Comparison of ENCODE assay signal across 8 cellular contexts in the genomic region with DNA sequence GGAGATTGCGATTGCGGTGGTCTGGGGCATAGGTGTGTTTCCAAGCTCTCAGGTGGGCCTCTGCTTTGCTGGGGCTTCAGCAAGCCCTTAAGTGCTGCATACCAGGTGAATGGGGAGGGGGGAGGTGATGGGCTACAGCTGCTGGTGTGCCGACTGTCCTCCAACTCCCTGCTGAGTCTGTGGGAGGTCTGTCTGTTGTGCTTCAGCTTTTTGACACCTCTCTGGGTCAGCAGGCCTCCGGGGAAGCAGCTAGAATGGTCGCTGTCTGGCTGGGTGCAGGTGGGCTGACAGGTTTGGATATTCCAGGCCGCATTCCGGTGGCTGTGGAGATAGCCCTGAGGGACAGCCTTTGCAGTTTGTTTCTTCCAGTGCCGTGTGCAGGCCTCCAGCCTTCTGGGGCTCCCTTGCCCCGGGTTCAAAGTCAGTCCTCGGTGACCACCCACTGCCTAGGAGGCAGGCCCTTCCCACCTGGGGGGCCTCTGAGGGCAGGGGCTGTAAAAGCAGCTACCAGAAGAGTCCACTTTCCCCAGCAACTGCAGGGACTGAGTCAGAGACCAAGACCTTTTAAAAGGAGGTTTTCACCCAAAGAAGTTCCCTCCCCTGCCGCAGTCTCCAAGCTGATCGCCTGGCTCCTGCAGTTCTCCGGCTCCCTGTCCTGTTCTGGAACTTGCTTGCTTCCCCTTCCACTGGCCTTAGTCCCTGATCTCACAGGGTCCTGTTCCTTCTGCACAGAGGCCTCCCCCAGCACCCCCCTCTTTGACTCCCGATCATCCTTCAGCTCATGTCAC. TPM values are rescaled to one million over a fixed set of nuclear protein-coding genes. Genes with fewer than 3 reads are reported as not detected.
DNase-seq lines count a peak whose midpoint lies in the region; ATAC-seq, FAIRE-seq and TF ChIP-seq lines count a peak whose summit lies in the region.

No MANE protein-coding gene starts in this region.

- TF ChIP-seq CTCF in A549 (IDR thresholded peaks at IDR 0.05): no peak

- no peak for TF ChIP-seq RAD21 in A549 (conservative IDR thresholded peaks at IDR 0.05 in 1 of 2, IDR thresholded peaks at IDR 0.05 in 1 of 2)

- CTCF ChIA-PET in A549 (lab: Yijun Ruan, JAX): interaction anchor here (0.6 to 8.6 kb wide), 12 partner anchors 9 to 246 kb away, joined by 3 to 62 read pairs (median 4); partner anchors contain the start of gene BTBD17

- no peak for FAIRE-seq in A549 (lab: Jason Lieb, UNC)

- TF ChIP-seq POLR2A in A549 (IDR thresholded peaks at IDR 0.05; ENCODE audit: low read length): 0 out of 2 replicates have a peak, but pooled peaks have one; percentile 0

- peaks cover 0 to 8% of the 10 kb centered on the region in 2 donors for H3K36me3 Mint-ChIP-seq in activated naive CD4-positive, alpha-beta T cell treated with anti-CD3 and anti-CD28 coated beads, Interleukin-2, amount 50 U/mL, for 72 hours

- H3K4me2 ChIP-seq in A549: no peak overlapping the region

- H3K4me3 ChIP-seq in A549 (no peak overlapping the region), iPS-18c (ENCODE audit: insufficient read depth, low read depth, low read length) (peak overlapping the region; percentile 55; the same call in 1 of the 2 replicates)

- H3K27ac ChIP-seq in A549: peak overlapping the region in 1 of 2 experiments; percentile 29; a peak in 3 of 6 replicates

- no peaks in the 10 kb centered on the region for H3K9me3 ChIP-seq in A549
- H3K9me3 ChIP-seq in iPS-18c (ENCODE audit: control insufficient read depth, insufficient read depth, low read length): no peaks in the 10 kb centered on the region

- WGBS in A549 (ENCODE audit: missing lambda C conversion rate): 83% methylated on average over 14 of the region's 14 CpGs

- no peak for TF ChIP-seq EP300 in A549 (IDR thresholded peaks at IDR 0.05)

- ATAC-seq in A549 (peak; percentile 4 to 14), HG03139 (IDR thresholded peaks at IDR 0.05; ENCODE audit: unreplicated experiment) (no peak), GM18909 (IDR thresholded peaks at IDR 0.05; ENCODE audit: poor library complexity, unreplicated experiment) (no peak), HG02678 (IDR thresholded peaks at IDR 0.05; ENCODE audit: unreplicated experiment) (no peak)
- no peak for ATAC-seq in activated naive CD4-positive, alpha-beta T cell treated with anti-CD3 and anti-CD28 coated beads, Interleukin-2, amount 50 U/mL, for 72 hours

- peak overlapping the region; percentile 18 to 60 for H3K27ac Mint-ChIP-seq in activated naive CD4-positive, alpha-beta T cell treated with anti-CD3 and anti-CD28 coated beads, Interleukin-2, amount 50 U/mL, for 72 hours

- H3K4me1 ChIP-seq in A549: peaks cover 48% of the 10 kb centered on the region

- DNase-seq in A549 (ENCODE audit: low read depth in 1 of 2, low spot score in 1 of 2) (no peak), HK-2 (ENCODE audit: unreplicated experiment) (peak; percentile 31), kidney glomerular epithelial cell (lab: John Stamatoyannopoulos, UW) (no peak)
- DNase-seq in activated naive CD4-positive, alpha-beta T cell treated with anti-CD3 and anti-CD28 coated beads, Interleukin-2, amount 50 U/mL, for 72 hours (ENCODE audit: low spot score in 2 of 2): no peak

- no peaks in the 10 kb centered on the region for H3K9me3 Mint-ChIP-seq in activated naive CD4-positive, alpha-beta T cell treated with anti-CD3 and anti-CD28 coated beads, Interleukin-2, amount 50 U/mL, for 72 hours

- POLR2A ChIA-PET in A549 (lab: Yijun Ruan, JAX): no interaction called here

TF ChIP-seq in A549, 52 proteins besides CTCF, POLR2A, EP300 and RAD21:
- no peak for TF ChIP-seq HMGXB4 (CRISPR knock-in tag; IDR thresholded peaks at IDR 0.05; ENCODE audit: borderline replicate concordance)
- TF ChIP-seq HOXA7 (CRISPR knock-in tag; IDR thresholded peaks at IDR 0.05): peak; percentile 25; the same call in 1 of the 2 replicates
- TF ChIP-seq ZSCAN20 (CRISPR knock-in tag; IDR thresholded peaks at IDR 0.05): no peak
- TF ChIP-seq EHF (CRISPR knock-in tag; IDR thresholded peaks at IDR 0.05): no peak
- TF ChIP-seq JUN (IDR thresholded peaks at IDR 0.05): peak in 1 of 2 experiments; percentile 62; a peak in 1 of 5 replicates
- TF ChIP-seq BHLHE40 (IDR thresholded peaks at IDR 0.05; ENCODE audit: low read depth, low read length): no peak
- TF ChIP-seq, protein P1, sequence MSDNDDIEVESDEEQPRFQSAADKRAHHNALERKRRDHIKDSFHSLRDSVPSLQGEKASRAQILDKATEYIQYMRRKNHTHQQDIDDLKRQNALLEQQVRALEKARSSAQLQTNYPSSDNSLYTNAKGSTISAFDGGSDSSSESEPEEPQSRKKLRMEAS (IDR thresholded peaks at IDR 0.05): 0 out of 2 replicates have a peak, but pooled peaks have one; percentile 25
- peak; percentile 48 for TF ChIP-seq POLR2AphosphoS2 (conservative IDR thresholded peaks at IDR 0.05; ENCODE audit: low read length)
- no peak for TF ChIP-seq CBX8 (IDR thresholded peaks at IDR 0.05)
- TF ChIP-seq NPAS2 (CRISPR knock-in tag; IDR thresholded peaks at IDR 0.05; ENCODE audit: borderline replicate concordance): no peak
- TF ChIP-seq KDM1A (IDR thresholded peaks at IDR 0.05; ENCODE audit: low read depth): no peak
- TF ChIP-seq FOSL2 (IDR thresholded peaks at IDR 0.05): no peak
- no peak for TF ChIP-seq FOSL2 (CRISPR knock-in tag; IDR thresholded peaks at IDR 0.05)
- TF ChIP-seq, protein P2, sequence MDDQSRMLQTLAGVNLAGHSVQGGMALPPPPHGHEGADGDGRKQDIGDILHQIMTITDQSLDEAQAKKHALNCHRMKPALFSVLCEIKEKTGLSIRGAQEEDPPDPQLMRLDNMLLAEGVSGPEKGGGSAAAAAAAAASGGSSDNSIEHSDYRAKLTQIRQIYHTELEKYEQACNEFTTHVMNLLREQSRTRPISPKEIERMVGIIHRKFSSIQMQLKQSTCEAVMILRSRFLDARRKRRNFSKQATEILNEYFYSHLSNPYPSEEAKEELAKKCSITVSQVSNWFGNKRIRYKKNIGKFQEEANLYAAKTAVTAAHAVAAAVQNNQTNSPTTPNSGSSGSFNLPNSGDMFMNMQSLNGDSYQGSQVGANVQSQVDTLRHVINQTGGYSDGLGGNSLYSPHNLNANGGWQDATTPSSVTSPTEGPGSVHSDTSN (IDR thresholded peaks at IDR 0.05): 0 out of 2 replicates have a peak, but pooled peaks have one; percentile 16
- no peak for TF ChIP-seq HDAC2 (IDR thresholded peaks at IDR 0.05)

RNA-seq across cellular contexts. Expression of gene TTYH2, which starts 2.0 kb away (rescaled TPM):
- polyA plus RNA-seq in A549 (2011; rRNA removed): 1.4 and 1.5 TPM in 2 replicates
- polyA plus RNA-seq in A549 (2012; cell fraction: cytosol; rRNA removed): 2.9 and 3.1 TPM in 2 replicates
- polyA plus RNA-seq in A549 (2012; cell fraction: nucleus; rRNA removed): 5.4 and 10.0 TPM in 2 replicates
- 1.1 to 1.7 TPM (median 1.7 TPM) in 3 replicates for polyA plus RNA-seq in A549 (2017; fragmentation: RNase III; extraction: RNeasy Plus Mini Kit Qiagen cat#74134 plus additional on column Dnase treatment)
- 2.1 and 2.6 TPM in 2 replicates for polyA minus RNA-seq in A549 (2011; rRNA and poly(A)+ RNA removed)
- total RNA-seq in activated naive CD4-positive, alpha-beta T cell treated with anti-CD3 and anti-CD28 coated beads, Interleukin-2, amount 50 U/mL, for 72 hours: 1 to 10 TPM; 2.2 to 5.6 TPM

RNA-seq across cellular contexts. Expression of gene RPL38, which starts 7.9 kb away (rescaled TPM):
- polyA plus RNA-seq in A549 (2011; rRNA removed) (2,364 and 3,205 TPM in 2 replicates), A549 (2017; fragmentation: RNase III; extraction: RNeasy Plus Mini Kit Qiagen cat#74134 plus additional on column Dnase treatment) (4,033 to 4,354 TPM (median 4,133 TPM) in 3 replicates)
- polyA plus RNA-seq in A549 (2012; cell fraction: cytosol; rRNA removed): 2,658 and 3,508 TPM in 2 replicates
- 312 and 396 TPM in 2 replicates for polyA plus RNA-seq in A549 (2012; cell fraction: nucleus; rRNA removed)
- polyA minus RNA-seq in A549 (2011; rRNA and poly(A)+ RNA removed): 560 and 829 TPM in 2 replicates
- total RNA-seq in activated naive CD4-positive, alpha-beta T cell treated with anti-CD3 and anti-CD28 coated beads, Interleukin-2, amount 50 U/mL, for 72 hours: 1,000 to 10,000 TPM; 1,423 to 1,466 TPM

Comparison
In these comparisons a context has a peak if more than half of its experiments do, and no peak if none do; other contexts are left out.
1. ATAC-seq: peak in A549 (2 of 2); none in activated naive CD4-positive, alpha-beta T cell treated with anti-CD3 and anti-CD28 coated beads, Interleukin-2, amount 50 U/mL, for 72 hours (0 of 2), HG03139 (single experiment), GM18909 (single experiment) and HG02678 (single experiment).